In the genomic region with DNA sequence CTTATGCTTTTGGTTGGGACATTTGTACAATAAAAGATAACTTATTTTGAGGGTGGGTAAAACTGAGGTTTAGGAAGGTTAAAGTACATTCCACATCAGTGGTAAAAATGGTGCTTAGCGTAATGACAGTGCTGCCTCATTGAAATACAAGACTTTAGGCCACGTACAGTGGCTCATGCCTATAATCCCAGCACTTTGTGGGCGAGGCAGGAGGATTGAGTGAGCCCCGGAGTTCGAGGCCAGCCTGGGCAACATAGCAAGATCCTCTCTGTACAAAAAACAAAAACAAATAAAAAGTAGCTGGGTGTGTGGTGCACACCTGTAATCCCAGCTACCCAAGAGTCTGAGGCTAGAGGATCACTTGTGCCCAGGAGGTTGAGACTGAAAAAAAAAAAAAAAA, we compare ENCODE assay signal across 30 cellular contexts. TPM values are rescaled to one million over a fixed set of nuclear protein-coding genes. Genes with fewer than 3 reads are reported as not detected.
"Had no signal": no experiment of that assay in that cellular context is flagged by ENCODE, and none has a peak within 500 bp of the region (broad histone marks: within the 10 kb centered on the region; RNA-seq: fewer than 3 reads in every experiment).

No MANE protein-coding gene starts in this region.

- H3K27ac ChIP-seq: esophagus muscularis mucosa, foreskin keratinocyte, gastroesophageal sphincter, heart left ventricle, left lung, neural progenitor cell, parathyroid adenoma, stomach, thyroid gland, vagina had no signal

- FAIRE-seq: endothelial cell of umbilical vein, islet of Langerhans had no signal

- H3K9me3 ChIP-seq: esophagus muscularis mucosa, gastroesophageal sphincter, heart left ventricle, left lung, stomach, thyroid gland, vagina had no signal

- H3K4me3 Mint-ChIP-seq: dendritic cell treated with granulocyte-macrophage colony-stimulating factor and Interleukin-4, amounts not matched to agents 40 ng/mL and 50 ng/mL, for 4 days had no signal

- ATAC-seq: foreskin keratinocyte; gastroesophageal sphincter; heart left ventricle; left cardiac atrium; left lung; naive thymus-derived CD4-positive, alpha-beta T cell; sciatic nerve had no signal

- H3K9me3 Mint-ChIP-seq: dendritic cell treated with granulocyte-macrophage colony-stimulating factor and Interleukin-4, amounts not matched to agents 40 ng/mL and 50 ng/mL, for 4 days; nephron; neural progenitor cell had no signal

- H3K4me3 ChIP-seq: esophagus muscularis mucosa, gastroesophageal sphincter, heart left ventricle, left lung, neural progenitor cell, smooth muscle cell, stomach, thyroid gland, vagina had no signal

- H3K4me1 ChIP-seq: parathyroid adenoma, thyroid gland had no signal

- DNase-seq: effector memory CD4-positive, alpha-beta T cell; foreskin keratinocyte; heart left ventricle; hippocampal formation; left cardiac atrium; left lung; mesendoderm; midbrain; naive thymus-derived CD4-positive, alpha-beta T cell; stimulated activated CD4-positive, alpha-beta T cell treated with anti-CD3 and anti-CD28 coated beads, Interleukin-12 subunit alpha, Interleukin-12 subunit beta, amount 100 ng/mL, for 4 hours; stimulated activated CD4-positive, alpha-beta T cell treated with anti-CD3 and anti-CD28 coated beads, Interleukin-1b, Interleukin-23, amount 100 ng/mL, for 48 hours; stimulated activated CD4-positive, alpha-beta T cell treated with anti-CD3 and anti-CD28 coated beads, Interleukin-4, amount 100 ng/mL, for 1 hour; stimulated activated CD8-positive, alpha-beta memory T cell treated with anti-CD3 and anti-CD28 coated beads, Interleukin-4, amount 100 ng/mL, for 48 hours; stimulated activated naive CD4-positive, alpha-beta T cell; stomach; thyroid gland; trophoblast cell had no signal

- H3K27ac Mint-ChIP-seq: dendritic cell treated with granulocyte-macrophage colony-stimulating factor and Interleukin-4, amounts not matched to agents 40 ng/mL and 50 ng/mL, for 4 days; nephron had no signal

RNA-seq across cellular contexts. Expression of gene KIAA0319, which starts 2.3 kb away (rescaled TPM):
- total RNA-seq: foreskin keratinocyte, kidney epithelial cell, lung microvascular endothelial cell, smooth muscle cell had no signal
- polyA plus RNA-seq: foreskin keratinocyte, heart left ventricle, smooth muscle cell had no signal
